In genomic region chr12:4589941-4590340, GRCh38 we compare ENCODE assay signal across 23 cellular contexts. TPM values are rescaled to one million over a fixed set of nuclear protein-coding genes. Genes with fewer than 3 reads are reported as not detected.
DNase-seq lines count a peak whose midpoint lies in the region; ATAC-seq lines count a peak whose summit lies in the region.
"Had no signal": no experiment of that assay in that cellular context is flagged by ENCODE, and none has a peak within 500 bp of the region (broad histone marks: within the 10 kb centered on the region; RNA-seq: fewer than 3 reads in every experiment).

No MANE protein-coding gene starts in this region.

- no peak overlapping the region for H3K9ac ChIP-seq in GM23248

- no peaks in the 10 kb centered on the region for H3K9me2 ChIP-seq in GM23248 (ENCODE audit: insufficient read depth)

- CTCF ChIA-PET in activated naive CD4-positive, alpha-beta T cell treated with anti-CD3 and anti-CD28 coated beads, Interleukin-2, amount 10 ng/mL, durations not matched to agents 7 days and 5 days (lab: Charles Lee), result no interaction called here

- H3K79me2 ChIP-seq in GM23248 (ENCODE audit: insufficient read depth), result no peaks in the 10 kb centered on the region

- H3K27ac Mint-ChIP-seq in activated naive CD4-positive, alpha-beta T cell treated with anti-CD3 and anti-CD28 coated beads, Interleukin-2, amount 10 ng/mL, durations not matched to agents 7 days and 5 days, result no peak overlapping the region
- H3K27ac Mint-ChIP-seq: CD8-positive, alpha-beta T cell had no signal

- no peaks in the 10 kb centered on the region for H3K27me3 ChIP-seq in GM23248 (replicated peaks; ENCODE audit: insufficient read depth)
- H3K27me3 ChIP-seq: MG63 had no signal

- no peaks in the 10 kb centered on the region for H3K4me1 ChIP-seq in GM23248 (ENCODE audit: insufficient read depth)
- H3K4me1 ChIP-seq: Caco-2 had no signal

- H3K36me3 ChIP-seq in GM23248 (ENCODE audit: low read depth), result no peaks in the 10 kb centered on the region
- H3K36me3 ChIP-seq: MG63 had no signal

- H3K27ac ChIP-seq in GM23248, result no peak overlapping the region
- H3K27ac ChIP-seq: PC-9 had no signal

- H3K36me3 Mint-ChIP-seq in activated naive CD4-positive, alpha-beta T cell treated with anti-CD3 and anti-CD28 coated beads, Interleukin-2, amount 10 ng/mL, durations not matched to agents 7 days and 5 days, result no peaks in the 10 kb centered on the region
- H3K36me3 Mint-ChIP-seq: CD8-positive, alpha-beta T cell had no signal

- peaks cover 11% of the 10 kb centered on the region for H3K27me3 Mint-ChIP-seq in activated naive CD4-positive, alpha-beta T cell treated with anti-CD3 and anti-CD28 coated beads, Interleukin-2, amount 10 ng/mL, durations not matched to agents 7 days and 5 days

- in situ Hi-C loops in GM23248 (cut with MboI), result no loop called here

- ATAC-seq in left cardiac atrium, result no peak
- ATAC-seq: CD8-positive, alpha-beta T cell had no signal

- WGBS in GM23248 (ENCODE audit: low coverage in 1 of 2, low lambda C conversion rate in 2 of 2, missing lambda C conversion rate in 2 of 2), 2 experiments, result 24 to 35% methylated on average over 2 of the region's 2 CpGs

- no peak overlapping the region for H3K4me3 ChIP-seq in GM23248
- H3K4me3 ChIP-seq: MG63, PC-9 had no signal

- H3K9me3 Mint-ChIP-seq in activated naive CD4-positive, alpha-beta T cell treated with anti-CD3 and anti-CD28 coated beads, Interleukin-2, amount 10 ng/mL, durations not matched to agents 7 days and 5 days, result peaks cover 1% of the 10 kb centered on the region
- H3K9me3 Mint-ChIP-seq: CD8-positive, alpha-beta T cell had no signal

- DNase-seq in AG08395 (ENCODE audit: low spot score) (peak; percentile 7), GM23248 (peak; percentile 17), ecto neural progenitor cell (ENCODE audit: low spot score) (peak; percentile 9), fibroblast of peridontal ligament (ENCODE audit: extremely low read depth) (peak; percentile 61), HuH-7.5 (ENCODE audit: low spot score) (no peak), left cardiac atrium (no peak)
- no peak for DNase-seq in activated naive CD4-positive, alpha-beta T cell treated with anti-CD3 and anti-CD28 coated beads, Interleukin-2, amount 10 ng/mL, durations not matched to agents 7 days and 5 days
- DNase-seq: C1 segment of cervical spinal cord; Caco-2; CD8-positive, alpha-beta T cell; DMS 273 treated with DMSO at 0.1 percent for 48 hours; DMS79; KG1; MG63; NCI-H1048; NCI-H1417; NCI-H1694; NCI-H2029 treated with DMSO at 0.1 percent for 48 hours; NCI-H446 treated with DMSO at 0.1 percent for 48 hours; NCI-H526 treated with DMSO at 0.1 percent for 48 hours; Right ventricle myocardium superior had no signal

- no peak overlapping the region for H2AFZ ChIP-seq in GM23248
- H2AFZ ChIP-seq: PC-9 had no signal

- no peaks in the 10 kb centered on the region for H3K4me1 Mint-ChIP-seq in activated naive CD4-positive, alpha-beta T cell treated with anti-CD3 and anti-CD28 coated beads, Interleukin-2, amount 10 ng/mL, durations not matched to agents 7 days and 5 days

- H3K4me2 ChIP-seq in GM23248 (ENCODE audit: unreplicated experiment), result no peak overlapping the region
- H3K4me2 ChIP-seq: PC-9 had no signal

- intact Hi-C loops in left cardiac atrium (cut with DNase I), result no loop called here

- no peaks in the 10 kb centered on the region for H4K20me1 ChIP-seq in GM23248 (ENCODE audit: insufficient read depth)

- no peak overlapping the region for H3K4me3 Mint-ChIP-seq in activated naive CD4-positive, alpha-beta T cell treated with anti-CD3 and anti-CD28 coated beads, Interleukin-2, amount 10 ng/mL, durations not matched to agents 7 days and 5 days
- H3K4me3 Mint-ChIP-seq: CD8-positive, alpha-beta T cell had no signal

- no peaks in the 10 kb centered on the region for H3F3A ChIP-seq in GM23248 (ENCODE audit: insufficient read depth)

- no peaks in the 10 kb centered on the region for H3K9me3 ChIP-seq in GM23248 (ENCODE audit: low read depth)
- H3K9me3 ChIP-seq: Caco-2, MG63 had no signal

RNA-seq across cellular contexts. Expression of gene DYRK4, which starts 27.9 kb away (rescaled TPM):
- total RNA-seq in GM23248 (2014; rRNA removed; shearing (Covaris generic)), result 63.3 and 78.3 TPM in 2 replicates
- 64.0 and 64.5 TPM in 2 replicates for polyA plus RNA-seq in GM23248 (2016; fragmentation: Nextera tagmentation; extraction: Ambion mirVana)
- total RNA-seq in left cardiac atrium, result 10 to 100 TPM; 21.4 to 27.1 TPM

RNA-seq across cellular contexts. Expression of gene RAD51AP1, which starts 51.3 kb away (rescaled TPM):
- total RNA-seq in GM23248 (2014; rRNA removed; shearing (Covaris generic)), result 13.1 and 13.2 TPM in 2 replicates
- 11.6 and 12.4 TPM in 2 replicates for polyA plus RNA-seq in GM23248 (2016; fragmentation: Nextera tagmentation; extraction: Ambion mirVana)
- 1 to 10 TPM; 1.1 to 2.8 TPM for total RNA-seq in left cardiac atrium

RNA-seq across cellular contexts. Expression of gene AKAP3, which starts 58.9 kb away (rescaled TPM):
- 0.22 and 0.89 TPM in 2 replicates for total RNA-seq in GM23248 (2014; rRNA removed; shearing (Covaris generic))
- 0.30 and 0.36 TPM in 2 replicates for polyA plus RNA-seq in GM23248 (2016; fragmentation: Nextera tagmentation; extraction: Ambion mirVana)
- 1 to 10 TPM; 5.2 to 5.9 TPM for total RNA-seq in left cardiac atrium
- total RNA-seq: A172 had no signal

RNA-seq across cellular contexts. Expression of gene NDUFA9, which starts 59.0 kb away (rescaled TPM):
- 57.8 and 61.2 TPM in 2 replicates for total RNA-seq in GM23248 (2014; rRNA removed; shearing (Covaris generic))
- 118 and 120 TPM in 2 replicates for polyA plus RNA-seq in GM23248 (2016; fragmentation: Nextera tagmentation; extraction: Ambion mirVana)
- total RNA-seq in left cardiac atrium, result 100 to 1,000 TPM; 201 to 225 TPM

Comparison
In these comparisons a context has a peak if more than half of its experiments do, and no peak if none do; other contexts are left out.
1. DNase-seq: peak in AG08395 (single experiment), GM23248 (single experiment), ecto neural progenitor cell (single experiment) and fibroblast of peridontal ligament (single experiment); none in HuH-7.5 (single experiment), activated naive CD4-positive, alpha-beta T cell treated with anti-CD3 and anti-CD28 coated beads, Interleukin-2, amount 10 ng/mL, durations not matched to agents 7 days and 5 days (single experiment) and left cardiac atrium (single experiment).